ENCODE assay signal across 14 cellular contexts in the genomic region with DNA sequence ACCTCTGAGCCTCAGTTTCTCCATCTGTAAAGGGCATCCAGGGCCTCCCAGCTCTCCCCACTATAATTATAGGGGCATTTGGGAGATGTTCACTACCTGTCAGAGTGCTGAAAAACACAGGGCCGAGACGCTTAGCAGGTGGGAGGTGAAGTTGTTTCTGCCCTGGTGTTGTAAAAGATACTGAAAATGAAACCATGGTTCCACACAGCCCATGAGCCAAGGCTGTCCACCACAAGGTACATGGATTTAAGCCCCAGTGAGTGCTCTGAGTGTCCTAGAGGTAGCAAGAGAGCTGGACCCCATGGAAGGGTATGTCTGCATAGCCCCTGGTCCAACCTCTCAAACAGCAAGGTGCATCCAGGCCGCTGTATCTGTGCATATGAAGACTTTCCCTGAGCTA.
"Had no signal": no experiment of that assay in that cellular context is flagged by ENCODE, and none has a peak within 500 bp of the region (broad histone marks: within the 10 kb centered on the region; RNA-seq: fewer than 3 reads in every experiment).

No MANE protein-coding gene starts in this region.

- H3K9me3 ChIP-seq: esophagus squamous epithelium, mucosa of descending colon, transverse colon had no signal

- H3K4me3 Mint-ChIP-seq: activated CD4-positive, alpha-beta memory T cell treated with anti-CD3 and anti-CD28 coated beads for 36 hours; activated T-helper 1 cell treated with anti-CD3 and anti-CD28 coated beads, Interleukin-12 subunit alpha, Interleukin-12 subunit beta, Interleukin-2, Interleukin-4 antibody, amounts not matched to agents 30 ng/mL and 10 ng/mL and 1 ng/mL, durations not matched to agents 14 hours and 24 hours and 36 hours; naive thymus-derived CD8-positive, alpha-beta T cell had no signal

- H3K27ac ChIP-seq: esophagus squamous epithelium, transverse colon, VCaP had no signal

- H3K27me3 Mint-ChIP-seq: naive thymus-derived CD8-positive, alpha-beta T cell had no signal

- H3K27ac Mint-ChIP-seq: activated CD4-positive, alpha-beta memory T cell treated with anti-CD3 and anti-CD28 coated beads for 36 hours; activated T-helper 1 cell treated with anti-CD3 and anti-CD28 coated beads, Interleukin-12 subunit alpha, Interleukin-12 subunit beta, Interleukin-2, Interleukin-4 antibody, amounts not matched to agents 30 ng/mL and 10 ng/mL and 1 ng/mL, durations not matched to agents 14 hours and 24 hours and 36 hours; progenitor cell of endocrine pancreas had no signal

- H3K36me3 Mint-ChIP-seq: activated CD4-positive, alpha-beta memory T cell treated with anti-CD3 and anti-CD28 coated beads for 36 hours had no signal

- H3K36me3 ChIP-seq: esophagus squamous epithelium, transverse colon had no signal

- H3K4me1 ChIP-seq: transverse colon had no signal

- H3K4me3 ChIP-seq: esophagus squamous epithelium, mucosa of descending colon, transverse colon had no signal

- ATAC-seq: naive thymus-derived CD8-positive, alpha-beta T cell had no signal

- DNase-seq: activated CD4-positive, alpha-beta memory T cell treated with anti-CD3 and anti-CD28 coated beads for 36 hours; activated naive CD4-positive, alpha-beta T cell; esophagus squamous epithelium; left colon; mucosa of descending colon; naive thymus-derived CD8-positive, alpha-beta T cell; right cardiac atrium; stimulated activated naive CD4-positive, alpha-beta T cell; substantia nigra; T1000; transverse colon had no signal

- H3K9me3 Mint-ChIP-seq: activated T-helper 1 cell treated with anti-CD3 and anti-CD28 coated beads, Interleukin-12 subunit alpha, Interleukin-12 subunit beta, Interleukin-2, Interleukin-4 antibody, amounts not matched to agents 30 ng/mL and 10 ng/mL and 1 ng/mL, durations not matched to agents 14 hours and 24 hours and 36 hours had no signal
